In genomic region chr1:44721521-44722361, GRCh38 we compare ENCODE assay signal across 7 cellular contexts. TPM values are rescaled to one million over a fixed set of nuclear protein-coding genes. Genes with fewer than 3 reads are reported as not detected.
A peak's percentile ranks its signal among the peaks of the same experiment; 100 is the strongest.
DNase-seq lines count a peak whose midpoint lies in the region; ATAC-seq and TF ChIP-seq lines count a peak whose summit lies in the region.

No MANE protein-coding gene starts in this region.

- ATAC-seq in SK-N-SH treated with all-trans-retinoic acid at 6 μM for 48 hours, result peak; percentile 96

- H3K36me3 Mint-ChIP-seq in immature natural killer cell, result no peaks in the 10 kb centered on the region

- peak overlapping the region; percentile 57 for H3K27ac ChIP-seq in HEK293 (ENCODE audit: extremely low read depth, low read depth, low read length)
- peak overlapping the region in 4 of 5 donors; percentile 15 to 77 (median 54) for H3K27ac ChIP-seq in adrenal gland

- DNase-seq in GM13976 (ENCODE audit: low spot score) (peak; percentile 82), MG63 (peak; percentile 58), adrenal gland (peak in 6 of 7 donors; percentile 65 to 92 (median 80)), immature natural killer cell (peak; percentile 67 to 85 (median 79))
- DNase-seq in stimulated activated CD4-positive, alpha-beta T cell treated with anti-CD3 and anti-CD28 coated beads, Interleukin-2, amount 100 ng/mL, for 4 hours (ENCODE audit: low read depth), result peak; percentile 71

- intact Hi-C loops in adrenal gland (cut with DNase I), result no loop called here

- H3K27ac Mint-ChIP-seq in immature natural killer cell, result peak overlapping the region; percentile 88 to 99 (median 94)

- peaks cover 2 to 10% (median 5%) of the 10 kb centered on the region in 3 donors for H3K27me3 Mint-ChIP-seq in immature natural killer cell (ENCODE audit: low read depth in 3 of 3)

- peak overlapping the region; percentile 28 to 84 (median 67) for H3K4me3 Mint-ChIP-seq in immature natural killer cell

- CTCF ChIA-PET in HEK293 (lab: Yijun Ruan, JAX), result interaction anchor here (0.6 to 9.1 kb wide), 8 partner anchors 8 to 961 kb away, joined by 3 to 87 read pairs (median 4); partner anchors contain the start of gene RNU5D-1

- peaks cover 41 to 54% of the 10 kb centered on the region in 2 donors for H3K4me1 Mint-ChIP-seq in immature natural killer cell

- TF ChIP-seq POLR2A in adrenal gland (IDR thresholded peaks at IDR 0.05), result peak; percentile 86 to 99

- no peaks in the 10 kb centered on the region for H3K27me3 ChIP-seq in MG63
- no peaks in the 10 kb centered on the region for H3K27me3 ChIP-seq in adrenal gland

- H3K4me1 ChIP-seq in HEK293 (ENCODE audit: control insufficient read depth, insufficient read depth, low read length) (no peaks in the 10 kb centered on the region), adrenal gland (replicated peaks in 1 of 2) (peaks cover 0 to 3% of the 10 kb centered on the region in 2 donors)

- POLR2A ChIA-PET in HEK293 (lab: Yijun Ruan, JAX), result interaction anchor here (0.6 to 2.5 kb wide), 41 partner anchors 9 to 1592 kb away, joined by 3 to 102 read pairs (median 5); partner anchors contain the start of genes ARMH1, BTBD19, CCDC163 and HECTD3

- H3K36me3 ChIP-seq in HEK293 (ENCODE audit: control insufficient read depth in 2 of 2, insufficient read depth in 1 of 2, low read length in 2 of 2) (no peaks in the 10 kb centered on the region), MG63 (no peaks in the 10 kb centered on the region), adrenal gland (replicated peaks in 1 of 2) (no peaks in the 10 kb centered on the region)

- H3K4me3 ChIP-seq in HEK293 (ENCODE audit: low read depth, low read length), result no peak overlapping the region
- no peak overlapping the region for H3K4me3 ChIP-seq in MG63
- peak overlapping the region in 1 of 4 donors; percentile 15 for H3K4me3 ChIP-seq in adrenal gland

- in situ Hi-C loops in GM13976 (cut with MboI; ENCODE audit: low sequenced_read_pairs, unreplicated experiment), result no loop called here

- H3K9me3 ChIP-seq in HEK293 (ENCODE audit: control insufficient read depth, insufficient read depth, low read depth, low read length), result no peaks in the 10 kb centered on the region
- H3K9me3 ChIP-seq in MG63, result no peaks in the 10 kb centered on the region
- H3K9me3 ChIP-seq in adrenal gland (replicated peaks in 1 of 3), result no peaks in the 10 kb centered on the region

- H3K9me3 Mint-ChIP-seq in immature natural killer cell, result no peaks in the 10 kb centered on the region

- 16 to 28% (median 17%) methylated on average over 13 to 14 of the region's 14 CpGs for WGBS in adrenal gland, 4 donors

- TF ChIP-seq CTCF in GM13976 (IDR thresholded peaks at IDR 0.05; ENCODE audit: borderline replicate concordance, control extremely low read depth, extremely low read depth, insufficient read depth, missing control alignments) (no peak), HEK293 (tag by site-specific recombination; IDR thresholded peaks at IDR 0.05) (no peak), adrenal gland (IDR thresholded peaks at IDR 0.05) (no peak)

TF ChIP-seq in HEK293, 187 proteins besides CTCF, POLR2A, EP300 and RAD21 (continues in another document):
- TF ChIP-seq ZNF248 (tag by site-specific recombination; IDR thresholded peaks at IDR 0.05) (no peak), ZBTB21 (tag by site-specific recombination; IDR thresholded peaks at IDR 0.05) (no peak), ZNF791 (tag by site-specific recombination; IDR thresholded peaks at IDR 0.05) (no peak), SP7 (tag by site-specific recombination; IDR thresholded peaks at IDR 0.05) (peak; percentile 24; the same call in 1 of the 2 replicates), ZNF768 (tag by site-specific recombination; IDR thresholded peaks at IDR 0.05) (peak; percentile 49; the same call in 1 of the 2 replicates), YY2 (tag by site-specific recombination; IDR thresholded peaks at IDR 0.05) (no peak), OSR2 (tag by site-specific recombination; IDR thresholded peaks at IDR 0.05) (0 out of 2 replicates have a peak, but pooled peaks have one; percentile 23), ZNF184 (tag by site-specific recombination; IDR thresholded peaks at IDR 0.05) (peak; percentile 21; the same call in 1 of the 2 replicates), ZNF629 (tag by site-specific recombination; IDR thresholded peaks at IDR 0.05) (peak; percentile 76), SP3 (tag by site-specific recombination; IDR thresholded peaks at IDR 0.05) (peak; percentile 34; the same call in 1 of the 2 replicates), ZXDB (tag by site-specific recombination; IDR thresholded peaks at IDR 0.05) (peak; percentile 75), KLF16 (tag by site-specific recombination; IDR thresholded peaks at IDR 0.05) (peak; percentile 82), ZNF488 (tag by site-specific recombination; IDR thresholded peaks at IDR 0.05) (no peak), KLF9 (tag by site-specific recombination; IDR thresholded peaks at IDR 0.05; ENCODE audit: low read depth) (0 out of 2 replicates have a peak, but pooled peaks have one; percentile 17), ZNF600 (tag by site-specific recombination; IDR thresholded peaks at IDR 0.05) (peak; percentile 69), ZBTB8A (tag by site-specific recombination; IDR thresholded peaks at IDR 0.05) (peak; percentile 62)

TF ChIP-seq in SK-N-SH treated with all-trans-retinoic acid at 6 μM for 48 hours, 23 proteins besides CTCF, POLR2A, EP300 and RAD21 (continues in another document):
- peak; percentile 77; the same call in 1 of the 2 replicates for TF ChIP-seq CREB5 (CRISPR knock-in tag; IDR thresholded peaks at IDR 0.05; ENCODE audit: low read depth)
- TF ChIP-seq ZNF70 (CRISPR knock-in tag; IDR thresholded peaks at IDR 0.05), result no peak
- TF ChIP-seq TOX (CRISPR knock-in tag; IDR thresholded peaks at IDR 0.05; ENCODE audit: borderline replicate concordance), result peak; percentile 99
- no peak for TF ChIP-seq ZFP30 (CRISPR knock-in tag; IDR thresholded peaks at IDR 0.05)
- TF ChIP-seq ZFP3 (CRISPR knock-in tag; IDR thresholded peaks at IDR 0.05), result no peak
- no peak for TF ChIP-seq ISL1 (CRISPR knock-in tag; IDR thresholded peaks at IDR 0.05)
- TF ChIP-seq ZNF8 (CRISPR knock-in tag; IDR thresholded peaks at IDR 0.05), result no peak
- no peak for TF ChIP-seq SNAI2 (CRISPR knock-in tag; IDR thresholded peaks at IDR 0.05)
- no peak for TF ChIP-seq CSDC2 (CRISPR knock-in tag; IDR thresholded peaks at IDR 0.05)
- TF ChIP-seq PPARA (CRISPR knock-in tag; IDR thresholded peaks at IDR 0.05; ENCODE audit: borderline replicate concordance), result no peak
- TF ChIP-seq ZC3H10 (CRISPR knock-in tag; IDR thresholded peaks at IDR 0.05), result peak; percentile 98
- TF ChIP-seq, protein P1, sequence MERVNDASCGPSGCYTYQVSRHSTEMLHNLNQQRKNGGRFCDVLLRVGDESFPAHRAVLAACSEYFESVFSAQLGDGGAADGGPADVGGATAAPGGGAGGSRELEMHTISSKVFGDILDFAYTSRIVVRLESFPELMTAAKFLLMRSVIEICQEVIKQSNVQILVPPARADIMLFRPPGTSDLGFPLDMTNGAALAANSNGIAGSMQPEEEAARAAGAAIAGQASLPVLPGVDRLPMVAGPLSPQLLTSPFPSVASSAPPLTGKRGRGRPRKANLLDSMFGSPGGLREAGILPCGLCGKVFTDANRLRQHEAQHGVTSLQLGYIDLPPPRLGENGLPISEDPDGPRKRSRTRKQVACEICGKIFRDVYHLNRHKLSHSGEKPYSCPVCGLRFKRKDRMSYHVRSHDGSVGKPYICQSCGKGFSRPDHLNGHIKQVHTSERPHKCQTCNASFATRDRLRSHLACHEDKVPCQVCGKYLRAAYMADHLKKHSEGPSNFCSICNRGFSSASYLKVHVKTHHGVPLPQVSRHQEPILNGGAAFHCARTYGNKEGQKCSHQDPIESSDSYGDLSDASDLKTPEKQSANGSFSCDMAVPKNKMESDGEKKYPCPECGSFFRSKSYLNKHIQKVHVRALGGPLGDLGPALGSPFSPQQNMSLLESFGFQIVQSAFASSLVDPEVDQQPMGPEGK (CRISPR knock-in tag; IDR thresholded peaks at IDR 0.05; ENCODE audit: borderline replicate concordance), result peak; percentile 98

RNA-seq across cellular contexts. Expression of gene RNU5D-1, which starts 9.2 kb away (rescaled TPM):
- not detected in 2 replicates for total RNA-seq in MG63 (2014; rRNA removed; shearing (Covaris generic); ENCODE audit: low replicate concordance)
- not detected for total RNA-seq in adrenal gland
- not detected for polyA plus RNA-seq in adrenal gland
- polyA plus RNA-seq in immature natural killer cell, result not detected

RNA-seq across cellular contexts. Expression of gene KIF2C, which starts 17.9 kb away (rescaled TPM):
- total RNA-seq in MG63 (2014; rRNA removed; shearing (Covaris generic); ENCODE audit: low replicate concordance), result 39.0 and 54.1 TPM in 2 replicates
- 1 to 10 TPM in 6 of 8 donors, under 1 TPM in 2; 0.26 to 4.1 (median 1.6) TPM for total RNA-seq in adrenal gland
- polyA plus RNA-seq in adrenal gland, result 1 to 10 TPM in 1 of 3 donors, under 1 TPM in 2; 0.48 to 1.3 (median 0.67) TPM
- polyA plus RNA-seq in immature natural killer cell, result 1 to 10 TPM in 1 of 3 donors, under 1 TPM in 1, not detected in 1; 0.51 to 1.1 TPM

RNA-seq across cellular contexts. Expression of gene ARMH1, which starts 47.2 kb away (rescaled TPM):
- not detected in 2 replicates for total RNA-seq in MG63 (2014; rRNA removed; shearing (Covaris generic); ENCODE audit: low replicate concordance)
- total RNA-seq in adrenal gland, result 10 to 100 TPM in 1 of 8 donors, 1 to 10 TPM in 5, under 1 TPM in 2; 0.18 to 12.4 (median 3.7) TPM
- polyA plus RNA-seq in adrenal gland (10 to 100 TPM in 2 of 3 donors, 1 to 10 TPM in 1; 1.8 to 76.0 (median 47.7) TPM), immature natural killer cell (1 to 10 TPM in 1 of 3 donors, under 1 TPM in 1, not detected in 1; 0.50 to 1.6 TPM)

RNA-seq across cellular contexts. Expression of gene TMEM53, which starts 47.5 kb away (rescaled TPM):
- total RNA-seq in MG63 (2014; rRNA removed; shearing (Covaris generic); ENCODE audit: low replicate concordance), result 1.5 and 10.6 TPM in 2 replicates
- 10 to 100 TPM in 6 of 8 donors, 1 to 10 TPM in 2; 7.2 to 47.4 (median 13.5) TPM for total RNA-seq in adrenal gland
- polyA plus RNA-seq in adrenal gland, result 10 to 100 TPM; 10.5 to 13.5 (median 12.1) TPM
- 1 to 10 TPM; 4.2 to 8.8 (median 8.7) TPM for polyA plus RNA-seq in immature natural killer cell

RNA-seq across cellular contexts. Expression of gene RPS8, which starts 53.6 kb away (rescaled TPM):
- 2,690 and 3,127 TPM in 2 replicates for total RNA-seq in MG63 (2014; rRNA removed; shearing (Covaris generic); ENCODE audit: low replicate concordance)
- total RNA-seq in adrenal gland, result 1,000 to 10,000 TPM; 1,508 to 2,877 (median 2,320) TPM
- polyA plus RNA-seq in adrenal gland (1,000 to 10,000 TPM; 1,753 to 3,127 (median 2,737) TPM), immature natural killer cell (100 to 1,000 TPM; 412 to 772 (median 474) TPM)
